Comparison of ENCODE assay signal across 9 cellular contexts in genomic region chr21:42781150-42781980, GRCh38.
DNase-seq lines count a peak whose midpoint lies in the region; TF ChIP-seq lines count a peak whose summit lies in the region.
"Had no signal": no experiment of that assay in that cellular context is flagged by ENCODE, and none has a peak within 500 bp of the region (broad histone marks: within the 10 kb centered on the region; RNA-seq: fewer than 3 reads in every experiment).

No MANE protein-coding gene starts in this region.

- WGBS in smooth muscle cell (ENCODE audit: low lambda C conversion rate): 4% methylated on average over 38 of the region's 40 CpGs

- no peaks in the 10 kb centered on the region for H3K79me2 ChIP-seq in smooth muscle cell (ENCODE audit: low read depth)

- H3F3A ChIP-seq in smooth muscle cell (ENCODE audit: low read depth): no peaks in the 10 kb centered on the region

- no peaks in the 10 kb centered on the region for H3K36me3 ChIP-seq in SK-N-MC (ENCODE audit: insufficient read depth, low read length)
- H3K36me3 ChIP-seq in iPS-18a (ENCODE audit: control insufficient read depth, low read depth, low read length): no peaks in the 10 kb centered on the region
- no peaks in the 10 kb centered on the region for H3K36me3 ChIP-seq in smooth muscle cell (ENCODE audit: low read depth)
- peaks cover 19% of the 10 kb centered on the region for H3K36me3 ChIP-seq in WERI-Rb-1
- no peaks in the 10 kb centered on the region for H3K36me3 ChIP-seq in effector memory CD4-positive, alpha-beta T cell (ENCODE audit: control insufficient read depth, insufficient read depth, low read length)

- peak overlapping the region; percentile 81 for H3K4me2 ChIP-seq in smooth muscle cell

- H3K4me3 ChIP-seq in SK-N-MC: peak overlapping the region; percentile 59
- H3K4me3 ChIP-seq in iPS-18a (ENCODE audit: low read length): peak overlapping the region; percentile 79
- H3K4me3 ChIP-seq in smooth muscle cell: peak overlapping the region; percentile 38
- no peak overlapping the region for H3K4me3 ChIP-seq in WERI-Rb-1 (ENCODE audit: low read depth, low read length)
- no peak overlapping the region for H3K4me3 ChIP-seq in effector memory CD4-positive, alpha-beta T cell (ENCODE audit: insufficient read depth, low read depth, low read length, poor library complexity, severe bottlenecking)

- H3K27me3 ChIP-seq in iPS-18a (ENCODE audit: control insufficient read depth, insufficient read depth, low read length): peaks cover 47% of the 10 kb centered on the region
- peaks cover 19% of the 10 kb centered on the region for H3K27me3 ChIP-seq in smooth muscle cell (ENCODE audit: low read depth)
- H3K27me3 ChIP-seq in WERI-Rb-1 (ENCODE audit: insufficient read depth, low read depth, severe bottlenecking): no peaks in the 10 kb centered on the region
- no peaks in the 10 kb centered on the region for H3K27me3 ChIP-seq in effector memory CD4-positive, alpha-beta T cell (replicated peaks; ENCODE audit: control insufficient read depth, insufficient read depth, low read length, poor library complexity, severe bottlenecking)

- H4K20me1 ChIP-seq in smooth muscle cell (ENCODE audit: low read depth): no peaks in the 10 kb centered on the region

- H3K9ac ChIP-seq in SK-N-MC (ENCODE audit: insufficient read length): no peak overlapping the region
- H3K9ac ChIP-seq in iPS-18a (ENCODE audit: low read length): peak overlapping the region; percentile 9
- no peak overlapping the region for H3K9ac ChIP-seq in smooth muscle cell (ENCODE audit: low read depth)

- TF ChIP-seq CTCF in smooth muscle cell (IDR thresholded peaks at IDR 0.05; ENCODE audit: borderline replicate concordance, insufficient read depth, poor library complexity, severe bottlenecking): no peak
- TF ChIP-seq CTCF in WERI-Rb-1 (IDR thresholded peaks at IDR 0.05; ENCODE audit: low read depth, low read length): no peak

- H2AFZ ChIP-seq in smooth muscle cell (ENCODE audit: low read depth): peak overlapping the region; percentile 22

- no peaks in the 10 kb centered on the region for H3K9me3 ChIP-seq in SK-N-MC (ENCODE audit: low read depth, low read length)
- no peaks in the 10 kb centered on the region for H3K9me3 ChIP-seq in iPS-18a (ENCODE audit: control insufficient read depth, low read depth, low read length)
- H3K9me3 ChIP-seq in smooth muscle cell (replicated peaks; ENCODE audit: low read depth): no peaks in the 10 kb centered on the region
- no peaks in the 10 kb centered on the region for H3K9me3 ChIP-seq in WERI-Rb-1 (ENCODE audit: severe bottlenecking)
- H3K9me3 ChIP-seq in effector memory CD4-positive, alpha-beta T cell (ENCODE audit: control insufficient read depth, low read length): no peaks in the 10 kb centered on the region

- DNase-seq in NCI-H82 (lab: John Stamatoyannopoulos, UW) (peak; percentile 58), NCI-H82 treated with DMSO at 0.1 percent for 48 hours (lab: John Stamatoyannopoulos, UW; ENCODE audit: unreplicated experiment) (no peak), SK-N-MC (ENCODE audit: low read depth, low spot score) (no peak), smooth muscle cell (lab: John Stamatoyannopoulos, UW; ENCODE audit: unreplicated experiment) (no peak), foreskin melanocyte (no peak), WERI-Rb-1 (no peak)
- DNase-seq in effector memory CD4-positive, alpha-beta T cell: no peak
- DNase-seq: cortex of kidney had no signal

- H3K4me1 ChIP-seq in iPS-18a (ENCODE audit: control insufficient read depth, low read depth, low read length) (peaks cover 29% of the 10 kb centered on the region), smooth muscle cell (ENCODE audit: low read depth) (peaks cover 12% of the 10 kb centered on the region)
- peaks cover 22% of the 10 kb centered on the region for H3K4me1 ChIP-seq in effector memory CD4-positive, alpha-beta T cell (ENCODE audit: control insufficient read depth, insufficient read depth, low read length, poor library complexity, severe bottlenecking)

- H3K27ac ChIP-seq in SK-N-MC: no peak overlapping the region
- H3K27ac ChIP-seq in iPS-18a (ENCODE audit: low read length): no peak overlapping the region
- H3K27ac ChIP-seq in smooth muscle cell (ENCODE audit: low read depth): no peak overlapping the region
- H3K27ac ChIP-seq in WERI-Rb-1: no peak overlapping the region
- H3K27ac ChIP-seq in effector memory CD4-positive, alpha-beta T cell (ENCODE audit: insufficient read depth, low read length, poor library complexity, severe bottlenecking): no peak overlapping the region

Comparison
In these comparisons a context has a peak if more than half of its experiments do, and no peak if none do; other contexts are left out.
1. H3K4me3 ChIP-seq: peak in SK-N-MC (single experiment), iPS-18a (single experiment) and smooth muscle cell (single experiment); none in WERI-Rb-1 (single experiment) and effector memory CD4-positive, alpha-beta T cell (single experiment).